1 cellular context compared by ENCODE assay signal in the genomic region with DNA sequence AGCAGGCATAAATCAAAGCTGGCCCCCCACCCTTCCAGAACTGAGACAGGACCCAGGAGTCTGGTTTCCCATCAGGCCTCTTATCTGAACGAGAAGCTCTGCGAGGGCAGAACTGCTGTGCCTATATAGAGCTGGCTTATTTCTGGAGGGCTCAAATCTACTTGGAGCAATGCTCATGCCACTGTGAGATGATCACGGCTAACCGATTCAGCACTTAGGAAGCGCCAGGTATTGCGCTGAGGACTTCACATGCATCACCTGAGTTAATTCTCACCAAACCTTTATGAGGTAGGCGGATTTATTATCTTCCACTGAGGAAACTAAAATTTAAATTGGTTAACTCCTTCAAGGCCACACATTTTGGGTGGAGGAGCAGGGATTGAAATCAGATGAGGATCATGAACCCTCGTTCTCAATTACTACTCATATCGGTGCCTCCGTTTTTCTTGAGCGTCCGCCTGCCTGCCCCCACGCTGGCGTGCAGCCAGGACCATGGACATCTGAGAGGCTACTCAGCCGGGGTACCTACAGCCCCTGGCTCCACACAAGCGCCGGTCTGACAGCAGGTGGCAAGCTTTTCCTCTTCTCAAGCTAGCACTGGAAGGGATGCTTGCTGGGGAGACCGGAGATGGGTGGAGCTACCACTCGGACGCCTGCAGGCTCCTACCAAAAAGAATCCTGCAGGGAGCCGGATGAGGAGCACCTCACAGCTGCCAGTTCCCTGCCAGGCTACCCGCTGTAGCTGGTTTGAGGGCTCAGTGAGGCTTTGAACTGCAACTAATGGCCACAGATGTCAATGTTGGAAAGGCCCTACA.
TF ChIP-seq lines count a peak whose summit lies in the region.

No MANE protein-coding gene starts in this region.

TF ChIP-seq in K562, 482 proteins besides CTCF, POLR2A, EP300 and RAD21 (continued from another document):
- TF ChIP-seq, protein P1, sequence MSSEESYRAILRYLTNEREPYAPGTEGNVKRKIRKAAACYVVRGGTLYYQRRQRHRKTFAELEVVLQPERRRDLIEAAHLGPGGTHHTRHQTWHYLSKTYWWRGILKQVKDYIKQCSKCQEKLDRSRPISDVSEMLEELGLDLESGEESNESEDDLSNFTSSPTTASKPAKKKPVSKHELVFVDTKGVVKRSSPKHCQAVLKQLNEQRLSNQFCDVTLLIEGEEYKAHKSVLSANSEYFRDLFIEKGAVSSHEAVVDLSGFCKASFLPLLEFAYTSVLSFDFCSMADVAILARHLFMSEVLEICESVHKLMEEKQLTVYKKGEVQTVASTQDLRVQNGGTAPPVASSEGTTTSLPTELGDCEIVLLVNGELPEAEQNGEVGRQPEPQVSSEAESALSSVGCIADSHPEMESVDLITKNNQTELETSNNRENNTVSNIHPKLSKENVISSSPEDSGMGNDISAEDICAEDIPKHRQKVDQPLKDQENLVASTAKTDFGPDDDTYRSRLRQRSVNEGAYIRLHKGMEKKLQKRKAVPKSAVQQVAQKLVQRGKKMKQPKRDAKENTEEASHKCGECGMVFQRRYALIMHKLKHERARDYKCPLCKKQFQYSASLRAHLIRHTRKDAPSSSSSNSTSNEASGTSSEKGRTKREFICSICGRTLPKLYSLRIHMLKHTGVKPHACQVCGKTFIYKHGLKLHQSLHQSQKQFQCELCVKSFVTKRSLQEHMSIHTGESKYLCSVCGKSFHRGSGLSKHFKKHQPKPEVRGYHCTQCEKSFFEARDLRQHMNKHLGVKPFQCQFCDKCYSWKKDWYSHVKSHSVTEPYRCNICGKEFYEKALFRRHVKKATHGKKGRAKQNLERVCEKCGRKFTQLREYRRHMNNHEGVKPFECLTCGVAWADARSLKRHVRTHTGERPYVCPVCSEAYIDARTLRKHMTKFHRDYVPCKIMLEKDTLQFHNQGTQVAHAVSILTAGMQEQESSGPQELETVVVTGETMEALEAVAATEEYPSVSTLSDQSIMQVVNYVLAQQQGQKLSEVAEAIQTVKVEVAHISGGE (CRISPR knock-in tag; IDR thresholded peaks at IDR 0.05): no peak
